8 cellular contexts compared by ENCODE assay signal in the genomic region with DNA sequence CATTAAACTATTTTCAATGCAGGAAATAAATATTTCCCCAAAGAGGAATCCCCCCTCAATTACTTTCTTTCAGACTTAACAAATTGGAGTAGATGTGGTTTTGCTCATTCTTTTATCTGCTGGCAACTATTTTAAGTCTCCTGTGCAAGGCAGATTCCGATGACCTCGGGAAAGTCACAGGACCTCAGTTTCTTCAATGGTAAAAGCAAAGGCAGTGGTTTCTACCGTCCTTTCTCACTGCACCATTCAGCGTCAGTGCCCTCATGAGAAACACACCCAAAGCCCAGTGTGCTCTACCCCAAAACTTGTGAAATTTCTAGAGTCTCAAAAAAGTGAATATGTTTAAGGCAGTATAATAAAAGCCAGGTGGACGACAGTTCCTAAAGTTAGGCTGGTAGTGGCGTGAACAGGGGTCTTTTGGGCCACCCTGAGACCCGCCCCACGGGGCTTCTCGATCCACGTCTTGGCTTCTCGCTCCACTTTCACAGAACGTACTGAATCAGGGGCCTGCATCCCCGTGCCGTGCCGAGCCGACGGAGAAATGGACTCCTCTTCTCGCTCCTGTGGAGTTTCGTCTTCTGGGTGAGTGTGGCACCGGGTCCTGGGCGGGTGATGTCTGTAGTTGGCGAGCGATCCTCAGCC. TPM values are rescaled to one million over a fixed set of nuclear protein-coding genes. Genes with fewer than 3 reads are reported as not detected.
DNase-seq lines count a peak whose midpoint lies in the region; ATAC-seq and TF ChIP-seq lines count a peak whose summit lies in the region.

No MANE protein-coding gene starts in this region.

- H3K9me3 Mint-ChIP-seq in activated CD4-positive, alpha-beta T cell treated with anti-CD3 and anti-CD28 coated beads, Interleukin-2, amount 10 ng/mL, durations not matched to agents 24 days and 14 days, result no peaks in the 10 kb centered on the region
- H3K9me3 Mint-ChIP-seq in effector memory CD8-positive, alpha-beta T cell, result no peaks in the 10 kb centered on the region

- DNase-seq in activated CD4-positive, alpha-beta T cell treated with anti-CD3 and anti-CD28 coated beads, Interleukin-2, amount 10 ng/mL, durations not matched to agents 24 days and 14 days, result no peak
- DNase-seq in activated CD4-positive, alpha-beta T cell treated with anti-CD3 and anti-CD28 coated beads for 1 hour, result no peak
- DNase-seq in SHP77 (lab: John Stamatoyannopoulos, UW), result peak; percentile 46 to 88
- no peak for DNase-seq in effector memory CD8-positive, alpha-beta T cell
- DNase-seq in lung microvascular endothelial cell (ENCODE audit: low read depth in 2 of 2), result peak; percentile 3 to 27
- DNase-seq in thyroid gland, result peak; percentile 57 to 66
- no peak for DNase-seq in SKM-1 (lab: John Stamatoyannopoulos, UW; ENCODE audit: unreplicated experiment)

- H3K4me1 Mint-ChIP-seq in activated CD4-positive, alpha-beta T cell treated with anti-CD3 and anti-CD28 coated beads, Interleukin-2, amount 10 ng/mL, durations not matched to agents 24 days and 14 days, result peaks cover 30% of the 10 kb centered on the region
- H3K4me1 Mint-ChIP-seq in effector memory CD8-positive, alpha-beta T cell (ENCODE audit: low read depth in 2 of 2), result peaks cover 20 to 24% of the 10 kb centered on the region in 2 donors

- no peaks in the 10 kb centered on the region for H3K27me3 ChIP-seq in thyroid gland

- peak overlapping the region; percentile 43 to 99 (median 58) for H3K4me3 ChIP-seq in thyroid gland (replicated peaks in 1 of 3)

- H3K36me3 Mint-ChIP-seq in activated CD4-positive, alpha-beta T cell treated with anti-CD3 and anti-CD28 coated beads, Interleukin-2, amount 10 ng/mL, durations not matched to agents 24 days and 14 days (ENCODE audit: low read depth), result peaks cover 2% of the 10 kb centered on the region
- peaks cover 4% of the 10 kb centered on the region for H3K36me3 Mint-ChIP-seq in effector memory CD8-positive, alpha-beta T cell (ENCODE audit: insufficient read depth)

- WGBS in thyroid gland, 2 donors, result 0 to 2% methylated on average over 16 to 17 of the region's 23 CpGs

- peaks cover 0 to 10% of the 10 kb centered on the region in 2 donors for H3K4me1 ChIP-seq in thyroid gland

- peak overlapping the region; percentile 95 to 100 (median 99) for H3K27ac ChIP-seq in thyroid gland

- intact Hi-C loops in activated CD4-positive, alpha-beta T cell treated with anti-CD3 and anti-CD28 coated beads, Interleukin-2, amount 10 ng/mL, durations not matched to agents 24 days and 14 days (cut with micrococcal nuclease), result loop anchor here (1.0 to 5.0 kb wide), 7 partner anchors 139 to 1718 kb away; partner anchors contain the start of genes DTD2, HECTD1, NUBPL and SCFD1
- intact Hi-C loops in thyroid gland (cut with DNase I), result loop anchor here (2.0 to 10.0 kb wide), 3 partner anchors 127 to 399 kb away; partner anchors contain the start of genes RNU6-7 and RNU6-8

- peak; percentile 1 for ATAC-seq in HG02852 (IDR thresholded peaks at IDR 0.05; ENCODE audit: unreplicated experiment)
- peak; percentile 32 for ATAC-seq in effector memory CD8-positive, alpha-beta T cell (replicated peaks)

- no peak for TF ChIP-seq POLR2A in thyroid gland (IDR thresholded peaks at IDR 0.05)

- peaks cover 17% of the 10 kb centered on the region for H3K27me3 Mint-ChIP-seq in activated CD4-positive, alpha-beta T cell treated with anti-CD3 and anti-CD28 coated beads, Interleukin-2, amount 10 ng/mL, durations not matched to agents 24 days and 14 days
- no peaks in the 10 kb centered on the region for H3K27me3 Mint-ChIP-seq in effector memory CD8-positive, alpha-beta T cell

- no peaks in the 10 kb centered on the region for H3K9me3 ChIP-seq in thyroid gland

- H3K4me3 Mint-ChIP-seq in activated CD4-positive, alpha-beta T cell treated with anti-CD3 and anti-CD28 coated beads, Interleukin-2, amount 10 ng/mL, durations not matched to agents 24 days and 14 days, result peak overlapping the region; percentile 97
- peak overlapping the region; percentile 92 to 96 for H3K4me3 Mint-ChIP-seq in effector memory CD8-positive, alpha-beta T cell

- H3K36me3 ChIP-seq in thyroid gland, result no peaks in the 10 kb centered on the region

- peak overlapping the region; percentile 94 for H3K27ac Mint-ChIP-seq in activated CD4-positive, alpha-beta T cell treated with anti-CD3 and anti-CD28 coated beads, Interleukin-2, amount 10 ng/mL, durations not matched to agents 24 days and 14 days
- peak overlapping the region; percentile 89 to 91 for H3K27ac Mint-ChIP-seq in effector memory CD8-positive, alpha-beta T cell

- TF ChIP-seq CTCF in thyroid gland (IDR thresholded peaks at IDR 0.05), result no peak

RNA-seq across cellular contexts. Expression of gene ARHGAP5, which starts 1.3 kb away (rescaled TPM):
- total RNA-seq in activated CD4-positive, alpha-beta T cell treated with anti-CD3 and anti-CD28 coated beads, Interleukin-2, amount 10 ng/mL, durations not matched to agents 24 days and 14 days, result 26.9 and 27.6 TPM in 2 replicates
- 21.4 and 23.2 TPM in 2 replicates for total RNA-seq in lung microvascular endothelial cell
- 100 to 1,000 TPM; 189 to 365 (median 229) TPM for total RNA-seq in thyroid gland

Comparison
In these comparisons a context has a peak if more than half of its experiments do, and no peak if none do; other contexts are left out.
1. DNase-seq: peak in SHP77 (2 of 2), lung microvascular endothelial cell (2 of 2) and thyroid gland (2 of 2); none in activated CD4-positive, alpha-beta T cell treated with anti-CD3 and anti-CD28 coated beads, Interleukin-2, amount 10 ng/mL, durations not matched to agents 24 days and 14 days (single experiment), activated CD4-positive, alpha-beta T cell treated with anti-CD3 and anti-CD28 coated beads for 1 hour (single experiment), effector memory CD8-positive, alpha-beta T cell (0 of 3) and SKM-1 (single experiment).